ENCODE assay signal across 35 cellular contexts in genomic region chr2:103004426-103004942, GRCh38.
"Had no signal": no experiment of that assay in that cellular context is flagged by ENCODE, and none has a peak within 500 bp of the region (broad histone marks: within the 10 kb centered on the region; RNA-seq: fewer than 3 reads in every experiment).

No MANE protein-coding gene starts in this region.

- DNase-seq: activated B cell treated with CpG ODN at 0.5 μM for 24 hours; activated CD4-positive, alpha-beta memory T cell treated with anti-CD3 and anti-CD28 coated beads for 36 hours; activated CD4-positive, alpha-beta T cell treated with anti-CD3 and anti-CD28 coated beads for 4 hours; activated CD4-positive, alpha-beta T cell treated with anti-CD3 and anti-CD28 coated beads, Interleukin-2, amount 50 U/mL, for 1 hour; activated CD4-positive, CD25-positive, alpha-beta regulatory T cell treated with anti-CD3 and anti-CD28 coated beads, Interleukin-2, amount 50 U/mL, for 72 hours; activated CD8-positive, alpha-beta memory T cell treated with anti-CD3 and anti-CD28 coated beads, Interleukin-2, amount 50 U/mL, for 4 hours; activated gamma-delta T cell treated with Interleukin-2 at 50 U/mL for 16 hours; activated naive CD4-positive, alpha-beta T cell treated with anti-CD3 and anti-CD28 coated beads for 36 hours; activated T-cell treated with anti-CD3 and anti-CD28 coated beads for 4 hours; activated T-cell treated with anti-CD3 and anti-CD28 coated beads, Interleukin-2, amount 50 U/mL, for 4 hours; adrenal gland; body of pancreas; Kasumi-1; KBM-7; MG63; MV-4-11; NCI-H1092; NCI-H146; NCI-H187; NCI-H2029 treated with DMSO at 0.1 percent for 48 hours; NCI-H2107; NCI-H2171; NCI-H510A; NCI-H69; NCI-H82; SHP77 treated with DMSO at 0.1 percent for 48 hours; SK-N-SH; T-helper 1 cell; T-helper 2 cell; T-helper 9 cell had no signal

- ATAC-seq: activated naive CD4-positive, alpha-beta T cell treated with anti-CD3 and anti-CD28 coated beads, Interleukin-2, amount 50 U/mL, for 72 hours; activated T-cell treated with anti-CD3 and anti-CD28 coated beads, Interleukin-2, amount 50 U/mL, for 4 hours; body of pancreas; Panc1 had no signal

- H3K36me3 ChIP-seq: adrenal gland, breast epithelium, MG63, SJSA1 had no signal

- H3K4me1 ChIP-seq: adrenal gland, body of pancreas, breast epithelium, SJSA1 had no signal

- H3K4me2 ChIP-seq: SK-N-SH had no signal

- H3K4me3 ChIP-seq: adrenal gland, body of pancreas, breast epithelium, MG63, SJSA1 had no signal

- H3K27ac ChIP-seq: adrenal gland, body of pancreas, breast epithelium, SJSA1, VCaP had no signal

- H3K9ac ChIP-seq: SK-N-SH had no signal

- H3K27me3 ChIP-seq: adrenal gland, body of pancreas, breast epithelium, MG63, SJSA1 had no signal

- H3K9me3 ChIP-seq: adrenal gland, body of pancreas, MG63, SJSA1, SK-N-SH had no signal
